8 cellular contexts compared by ENCODE assay signal in genomic region chr12:127125607-127126259, GRCh38.
DNase-seq lines count a peak whose midpoint lies in the region; ATAC-seq and TF ChIP-seq lines count a peak whose summit lies in the region.

No MANE protein-coding gene starts in this region.

- H3K27me3 ChIP-seq in smooth muscle cell (ENCODE audit: low read depth) (no peaks in the 10 kb centered on the region), gastroesophageal sphincter (peaks cover 29% of the 10 kb centered on the region)

- H3K4me3 Mint-ChIP-seq in glutamatergic neuron (ENCODE audit: unreplicated experiment) = no peak overlapping the region

- no peaks in the 10 kb centered on the region for H3K79me2 ChIP-seq in smooth muscle cell (ENCODE audit: low read depth)

- H3K9me3 ChIP-seq in smooth muscle cell (replicated peaks; ENCODE audit: low read depth) (no peaks in the 10 kb centered on the region), gastroesophageal sphincter (no peaks in the 10 kb centered on the region)

- H3K9ac ChIP-seq in smooth muscle cell (ENCODE audit: low read depth) = peak overlapping the region; percentile 74

- H2AFZ ChIP-seq in smooth muscle cell (ENCODE audit: low read depth) = no peak overlapping the region

- DNase-seq in COLO829 (ENCODE audit: low spot score) = peak; percentile 68
- DNase-seq in amniotic stem cell (lab: John Stamatoyannopoulos, UW) = peak; percentile 67
- DNase-seq in smooth muscle cell (lab: John Stamatoyannopoulos, UW; ENCODE audit: unreplicated experiment) = no peak
- DNase-seq in glutamatergic neuron = no peak
- DNase-seq in putamen (ENCODE audit: low spot score) = no peak

- peaks cover 4% of the 10 kb centered on the region for H3K9me3 Mint-ChIP-seq in glutamatergic neuron (ENCODE audit: unreplicated experiment)

- 45% methylated on average over 3 of the region's 3 CpGs for WGBS in smooth muscle cell (ENCODE audit: low lambda C conversion rate)
- 71 to 76% methylated on average over 3 of the region's 3 CpGs for WGBS in gastroesophageal sphincter (ENCODE audit: low coverage in 1 of 2), 2 donors

- H3K4me2 ChIP-seq in smooth muscle cell = peak overlapping the region; percentile 1

- TF ChIP-seq EP300 in gastroesophageal sphincter (IDR thresholded peaks at IDR 0.05) = no peak

- no peaks in the 10 kb centered on the region for H3F3A ChIP-seq in smooth muscle cell (ENCODE audit: low read depth)

- no peaks in the 10 kb centered on the region for H3K4me1 Mint-ChIP-seq in glutamatergic neuron (ENCODE audit: low read depth, unreplicated experiment)

- no peak overlapping the region for H3K27ac Mint-ChIP-seq in glutamatergic neuron (ENCODE audit: unreplicated experiment)

- H4K20me1 ChIP-seq in smooth muscle cell (ENCODE audit: low read depth) = no peaks in the 10 kb centered on the region

- peak overlapping the region; percentile 87 for H3K27ac ChIP-seq in smooth muscle cell (ENCODE audit: low read depth)
- H3K27ac ChIP-seq in gastroesophageal sphincter = no peak overlapping the region

- H3K27me3 Mint-ChIP-seq in glutamatergic neuron (ENCODE audit: unreplicated experiment) = peaks cover 2% of the 10 kb centered on the region

- no peaks in the 10 kb centered on the region for H3K4me1 ChIP-seq in smooth muscle cell (ENCODE audit: low read depth)
- H3K4me1 ChIP-seq in gastroesophageal sphincter = no peaks in the 10 kb centered on the region

- TF ChIP-seq POLR2A in gastroesophageal sphincter (IDR thresholded peaks at IDR 0.05) = no peak

- H3K36me3 ChIP-seq in smooth muscle cell (ENCODE audit: low read depth) (no peaks in the 10 kb centered on the region), gastroesophageal sphincter (no peaks in the 10 kb centered on the region)

- TF ChIP-seq CTCF in smooth muscle cell (IDR thresholded peaks at IDR 0.05; ENCODE audit: borderline replicate concordance, insufficient read depth, poor library complexity, severe bottlenecking) (no peak), glutamatergic neuron (IDR thresholded peaks at IDR 0.05; ENCODE audit: partially characterized antibody, unreplicated experiment) (no peak), gastroesophageal sphincter (IDR thresholded peaks at IDR 0.05) (no peak)

- no peak overlapping the region for H3K4me3 ChIP-seq in smooth muscle cell
- no peak overlapping the region for H3K4me3 ChIP-seq in gastroesophageal sphincter

- H3K36me3 Mint-ChIP-seq in glutamatergic neuron (ENCODE audit: unreplicated experiment) = no peaks in the 10 kb centered on the region

- ATAC-seq in GM19452 (IDR thresholded peaks at IDR 0.05; ENCODE audit: unreplicated experiment) (peak; percentile 86), HG03432 (IDR thresholded peaks at IDR 0.05; ENCODE audit: unreplicated experiment) (peak; percentile 88), gastroesophageal sphincter (no peak)

Comparison
In these comparisons a context has a peak if more than half of its experiments do, and no peak if none do; other contexts are left out.
1. DNase-seq: peak in COLO829 (single experiment) and amniotic stem cell (single experiment); none in smooth muscle cell (single experiment), glutamatergic neuron (single experiment) and putamen (single experiment).